In genomic region chr4:23161787-23162186, GRCh38 we compare ENCODE assay signal across 25 cellular contexts.
"Had no signal": no experiment of that assay in that cellular context is flagged by ENCODE, and none has a peak within 500 bp of the region (broad histone marks: within the 10 kb centered on the region; RNA-seq: fewer than 3 reads in every experiment).

No MANE protein-coding gene starts in this region.

- H3K27ac ChIP-seq: breast epithelium, epithelial cell of prostate, esophagus squamous epithelium, stomach, thyroid gland, upper lobe of left lung, vagina had no signal

- H3K27me3 ChIP-seq: breast epithelium, esophagus squamous epithelium, stomach, thyroid gland, upper lobe of left lung, vagina had no signal

- DNase-seq: activated CD4-positive, alpha-beta T cell treated with anti-CD3 and anti-CD28 coated beads for 4 hours; activated CD4-positive, alpha-beta T cell treated with anti-CD3 and anti-CD28 coated beads, Interleukin-2, amount 50 U/mL, for 4 hours; activated naive CD4-positive, alpha-beta T cell; activated T-cell treated with anti-CD3 and anti-CD28 coated beads for 4 hours; activated T-cell treated with anti-CD3 and anti-CD28 coated beads, Interleukin-2, amount 50 U/mL, for 72 hours; central memory CD4-positive, alpha-beta T cell; effector CD4-positive, alpha-beta T cell; esophagus squamous epithelium; foreskin melanocyte; kidney; left colon; mammary epithelial cell; naive B cell; nephron progenitor cell; right cardiac atrium; stimulated activated CD4-positive, alpha-beta T cell treated with anti-CD3 and anti-CD28 coated beads, Interleukin-15, amount 100 ng/mL, for 24 hours; stimulated activated CD4-positive, alpha-beta T cell treated with anti-CD3 and anti-CD28 coated beads, Interleukin-2, amount 100 ng/mL, for 24 hours; stimulated activated naive B cell treated with anti-CD40 and anti-IgM and Interleukin-4, amounts not matched to agents 10 μg/mL and 1 μg/mL and 100 μg/mL, for 72 hours; stomach; thyroid gland; upper lobe of left lung had no signal

- H3K36me3 ChIP-seq: breast epithelium, esophagus squamous epithelium, stomach, thyroid gland, upper lobe of left lung, vagina had no signal

- H3K27ac Mint-ChIP-seq: activated naive CD4-positive, alpha-beta T cell treated with anti-CD3 and anti-CD28 coated beads, Interleukin-2, amount 50 U/mL, for 72 hours; activated T-cell treated with anti-CD3 and anti-CD28 coated beads, Interleukin-2, amount 50 U/mL, for 72 hours; naive B cell; nephron progenitor cell; stimulated activated naive B cell treated with anti-CD40 and anti-IgM and Interleukin-4, amounts not matched to agents 10 μg/mL and 1 μg/mL and 100 μg/mL, for 72 hours had no signal

- H3K4me3 Mint-ChIP-seq: activated T-cell treated with anti-CD3 and anti-CD28 coated beads, Interleukin-2, amount 50 U/mL, for 72 hours; nephron progenitor cell; stimulated activated naive B cell treated with anti-CD40 and anti-IgM and Interleukin-4, amounts not matched to agents 10 μg/mL and 1 μg/mL and 100 μg/mL, for 72 hours had no signal

- H3K4me1 Mint-ChIP-seq: naive B cell; nephron progenitor cell; stimulated activated naive B cell treated with anti-CD40 and anti-IgM and Interleukin-4, amounts not matched to agents 10 μg/mL and 1 μg/mL and 100 μg/mL, for 72 hours had no signal

- H3K9me3 ChIP-seq: breast epithelium, esophagus squamous epithelium, stomach, thyroid gland, upper lobe of left lung, vagina had no signal

- H3K4me1 ChIP-seq: breast epithelium, stomach, thyroid gland, vagina had no signal

- H3K27me3 Mint-ChIP-seq: naive B cell; stimulated activated naive B cell treated with anti-CD40 and anti-IgM and Interleukin-4, amounts not matched to agents 10 μg/mL and 1 μg/mL and 100 μg/mL, for 72 hours had no signal

- H3K9me3 Mint-ChIP-seq: nephron progenitor cell had no signal

- ATAC-seq: activated naive CD4-positive, alpha-beta T cell treated with anti-CD3 and anti-CD28 coated beads, Interleukin-2, amount 50 U/mL, for 72 hours; activated T-cell treated with anti-CD3 and anti-CD28 coated beads, Interleukin-2, amount 50 U/mL, for 72 hours; left colon; right cardiac atrium; stimulated activated naive B cell treated with anti-CD40 and anti-IgM and Interleukin-4, amounts not matched to agents 10 μg/mL and 1 μg/mL and 100 μg/mL, for 72 hours had no signal

- H3K36me3 Mint-ChIP-seq: activated naive CD4-positive, alpha-beta T cell treated with anti-CD3 and anti-CD28 coated beads, Interleukin-2, amount 50 U/mL, for 72 hours; naive B cell; stimulated activated naive B cell treated with anti-CD40 and anti-IgM and Interleukin-4, amounts not matched to agents 10 μg/mL and 1 μg/mL and 100 μg/mL, for 72 hours had no signal

- H3K4me3 ChIP-seq: breast epithelium, esophagus squamous epithelium, stomach, thyroid gland, upper lobe of left lung, vagina had no signal
